ENCODE assay signal across 10 cellular contexts in genomic region chr6:152233547-152234320, GRCh38.
DNase-seq lines count a peak whose midpoint lies in the region; ATAC-seq and TF ChIP-seq lines count a peak whose summit lies in the region.
"Had no signal": no experiment of that assay in that cellular context is flagged by ENCODE, and none has a peak within 500 bp of the region (broad histone marks: within the 10 kb centered on the region; RNA-seq: fewer than 3 reads in every experiment).

No MANE protein-coding gene starts in this region.

- H3K4me1 ChIP-seq in heart left ventricle (peaks cover 0 to 19% (median 13%) of the 10 kb centered on the region in 12 donors), right cardiac atrium (ENCODE audit: control insufficient read depth, insufficient read depth, low read length) (no peaks in the 10 kb centered on the region), thoracic aorta (ENCODE audit: control insufficient read depth in 1 of 2, low read depth in 2 of 2) (peaks cover 8 to 14% of the 10 kb centered on the region in 2 donors)

- no peaks in the 10 kb centered on the region for H3K9me3 ChIP-seq in heart left ventricle
- no peaks in the 10 kb centered on the region for H3K9me3 ChIP-seq in right cardiac atrium (ENCODE audit: control insufficient read depth, low read length)
- H3K9me3 ChIP-seq in thoracic aorta, result no peaks in the 10 kb centered on the region
- H3K9me3 ChIP-seq: ovary had no signal

- TF ChIP-seq CTCF in heart left ventricle (IDR thresholded peaks at IDR 0.05), result no peak
- no peak for TF ChIP-seq CTCF in thoracic aorta (IDR thresholded peaks at IDR 0.05)
- TF ChIP-seq CTCF in glutamatergic neuron (IDR thresholded peaks at IDR 0.05; ENCODE audit: partially characterized antibody, unreplicated experiment), result no peak

- H3K27ac ChIP-seq in heart left ventricle, result peak overlapping the region; percentile 32 to 74 (median 62)
- peak overlapping the region; percentile 30 for H3K27ac ChIP-seq in right cardiac atrium (ENCODE audit: low read length)
- H3K27ac ChIP-seq in thoracic aorta, result peak overlapping the region; percentile 29 to 46

- H3K4me1 Mint-ChIP-seq in activated T-helper 17 cell treated with anti-CD3 and anti-CD28 coated beads, Interleukin-2, amount 50 U/mL, for 72 hours, result no peaks in the 10 kb centered on the region
- no peaks in the 10 kb centered on the region for H3K4me1 Mint-ChIP-seq in glutamatergic neuron (ENCODE audit: low read depth, unreplicated experiment)

- H3K9me3 Mint-ChIP-seq in activated T-helper 17 cell treated with anti-CD3 and anti-CD28 coated beads, Interleukin-2, amount 50 U/mL, for 72 hours, result no peaks in the 10 kb centered on the region
- H3K9me3 Mint-ChIP-seq in glutamatergic neuron (ENCODE audit: unreplicated experiment), result no peaks in the 10 kb centered on the region

- peaks cover 2 to 100% (median 97%) of the 10 kb centered on the region in 9 donors for H3K36me3 ChIP-seq in heart left ventricle
- peaks cover 46% of the 10 kb centered on the region for H3K36me3 ChIP-seq in thoracic aorta
- H3K36me3 ChIP-seq: ovary had no signal

- peak in 1 of 4 donors; percentile 61 for ATAC-seq in heart left ventricle
- no peak for ATAC-seq in Right ventricle myocardium inferior
- peak; percentile 82 for ATAC-seq in activated T-helper 17 cell treated with anti-CD3 and anti-CD28 coated beads, Interleukin-2, amount 50 U/mL, for 72 hours (replicated peaks)
- ATAC-seq in right cardiac atrium, result peak in 1 of 2 donors; percentile 21
- ATAC-seq in thoracic aorta (ENCODE audit: insufficient number of reproducible peaks, low FRiP score, low read depth), result no peak

- DNase-seq in heart left ventricle (no peak), Right ventricle myocardium inferior (ENCODE audit: missing footprints) (no peak), right cardiac atrium (no peak), thoracic aorta (ENCODE audit: low spot score) (no peak), glutamatergic neuron (no peak), NCI-H187 (lab: John Stamatoyannopoulos, UW) (no peak), cerebellar cortex (ENCODE audit: low spot score) (no peak)
- DNase-seq: NCI-H1694 treated with DMSO at 0.1 percent for 48 hours, ovary had no signal

- peak overlapping the region; percentile 67 for H3K4me3 Mint-ChIP-seq in activated T-helper 17 cell treated with anti-CD3 and anti-CD28 coated beads, Interleukin-2, amount 50 U/mL, for 72 hours
- no peak overlapping the region for H3K4me3 Mint-ChIP-seq in glutamatergic neuron (ENCODE audit: unreplicated experiment)

- H3K27me3 ChIP-seq in heart left ventricle, result no peaks in the 10 kb centered on the region
- no peaks in the 10 kb centered on the region for H3K27me3 ChIP-seq in right cardiac atrium (ENCODE audit: control insufficient read depth, insufficient read depth)
- H3K27me3 ChIP-seq in thoracic aorta (replicated peaks; ENCODE audit: insufficient read depth), result no peaks in the 10 kb centered on the region
- H3K27me3 ChIP-seq: ovary had no signal

- no peak for TF ChIP-seq POLR2A in heart left ventricle (IDR thresholded peaks at IDR 0.05)

- WGBS in heart left ventricle, 4 donors, result 83 to 91% (median 84%) methylated on average over 17 of the region's 17 CpGs
- 90% methylated on average over 17 of the region's 17 CpGs for WGBS in right cardiac atrium

- peaks cover 82% of the 10 kb centered on the region for H3K36me3 Mint-ChIP-seq in activated T-helper 17 cell treated with anti-CD3 and anti-CD28 coated beads, Interleukin-2, amount 50 U/mL, for 72 hours (ENCODE audit: low read depth)
- H3K36me3 Mint-ChIP-seq in glutamatergic neuron (ENCODE audit: unreplicated experiment), result no peaks in the 10 kb centered on the region

- H3K27ac Mint-ChIP-seq in activated T-helper 17 cell treated with anti-CD3 and anti-CD28 coated beads, Interleukin-2, amount 50 U/mL, for 72 hours, result peak overlapping the region; percentile 76
- no peak overlapping the region for H3K27ac Mint-ChIP-seq in glutamatergic neuron (ENCODE audit: unreplicated experiment)

- intact Hi-C loops in heart left ventricle (cut with DNase I), result no loop called here
- intact Hi-C loops in Right ventricle myocardium inferior (cut with DNase I), result no loop called here
- intact Hi-C loops in right cardiac atrium (cut with DNase I), result no loop called here

- H3K4me3 ChIP-seq in heart left ventricle (peak overlapping the region in 1 of 12 donors; percentile 7), right cardiac atrium (ENCODE audit: low read length) (no peak overlapping the region), thoracic aorta (no peak overlapping the region)
- H3K4me3 ChIP-seq: ovary had no signal

- H3K27me3 Mint-ChIP-seq in activated T-helper 17 cell treated with anti-CD3 and anti-CD28 coated beads, Interleukin-2, amount 50 U/mL, for 72 hours, result no peaks in the 10 kb centered on the region
- no peaks in the 10 kb centered on the region for H3K27me3 Mint-ChIP-seq in glutamatergic neuron (ENCODE audit: unreplicated experiment)
